ENCODE assay signal across 7 cellular contexts in the genomic region with DNA sequence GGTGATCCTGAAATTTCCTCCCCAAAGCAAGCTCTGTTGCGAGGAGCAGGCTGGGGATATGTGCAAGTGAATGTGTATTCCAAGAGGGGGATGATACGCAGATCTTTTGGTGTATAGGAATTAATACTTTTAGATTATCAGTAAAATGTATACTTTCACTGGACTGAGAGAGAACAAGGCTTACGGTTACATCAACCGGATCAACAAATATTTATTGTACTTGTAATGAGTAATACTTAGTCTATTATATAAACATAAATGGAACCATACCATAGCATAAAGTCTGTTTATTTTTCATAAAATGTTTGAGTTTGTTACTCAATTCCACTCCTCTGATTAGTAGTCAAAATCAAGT. TPM values are rescaled to one million over a fixed set of nuclear protein-coding genes. Genes with fewer than 3 reads are reported as not detected.
DNase-seq lines count a peak whose midpoint lies in the region; ATAC-seq lines count a peak whose summit lies in the region.

No MANE protein-coding gene starts in this region.

- intact Hi-C loops in activated T-helper 2 cell treated with anti-CD3 and anti-CD28 coated beads, Interferon-gamma antibody, Interleukin-2, Interleukin-4, amounts not matched to agents 10 μg/mL and 5 μg/mL and 100 μg/mL, durations not matched to agents 14 hours and 24 hours and 36 hours (cut with micrococcal nuclease) = loop anchor here (1.0 kb wide), 3 partner anchors 14 to 44 kb away; partner anchors contain the start of genes RPL37 and TTC33

- H3K9me3 ChIP-seq in HUES48 (ENCODE audit: control insufficient read depth, insufficient read depth, low read length) (no peaks in the 10 kb centered on the region), iPS-20b (ENCODE audit: insufficient read depth, low read depth, low read length) (no peaks in the 10 kb centered on the region), stomach smooth muscle (ENCODE audit: control insufficient read depth in 2 of 2, low read length in 2 of 2) (no peaks in the 10 kb centered on the region)

- H3K4me1 ChIP-seq in HUES48 (ENCODE audit: control insufficient read depth, insufficient read depth, low read length) (peaks cover 19% of the 10 kb centered on the region), iPS-20b (ENCODE audit: insufficient read depth, low read length) (peaks cover 9% of the 10 kb centered on the region), stomach smooth muscle (ENCODE audit: control insufficient read depth, insufficient read depth, low read length) (peaks cover 3% of the 10 kb centered on the region)

- peaks cover 25% of the 10 kb centered on the region for H3K36me3 Mint-ChIP-seq in activated T-helper 2 cell treated with anti-CD3 and anti-CD28 coated beads, Interferon-gamma antibody, Interleukin-2, Interleukin-4, amounts not matched to agents 10 μg/mL and 5 μg/mL and 100 μg/mL, durations not matched to agents 14 hours and 24 hours and 36 hours (ENCODE audit: low read depth)

- H3K4me3 ChIP-seq in HUES48 (ENCODE audit: low read depth, low read length) = peak overlapping the region; percentile 88
- H3K4me3 ChIP-seq in iPS-20b (ENCODE audit: low read length) = peak overlapping the region; percentile 95
- peak overlapping the region; percentile 81 to 97 for H3K4me3 ChIP-seq in stomach smooth muscle (ENCODE audit: low read length in 2 of 2)

- peaks cover 31% of the 10 kb centered on the region for H3K4me1 Mint-ChIP-seq in activated T-helper 2 cell treated with anti-CD3 and anti-CD28 coated beads, Interferon-gamma antibody, Interleukin-2, Interleukin-4, amounts not matched to agents 10 μg/mL and 5 μg/mL and 100 μg/mL, durations not matched to agents 14 hours and 24 hours and 36 hours (ENCODE audit: low read depth)

- no peaks in the 10 kb centered on the region for H3K9me3 Mint-ChIP-seq in activated T-helper 2 cell treated with anti-CD3 and anti-CD28 coated beads, Interferon-gamma antibody, Interleukin-2, Interleukin-4, amounts not matched to agents 10 μg/mL and 5 μg/mL and 100 μg/mL, durations not matched to agents 14 hours and 24 hours and 36 hours

- H3K27me3 Mint-ChIP-seq in activated T-helper 2 cell treated with anti-CD3 and anti-CD28 coated beads, Interferon-gamma antibody, Interleukin-2, Interleukin-4, amounts not matched to agents 10 μg/mL and 5 μg/mL and 100 μg/mL, durations not matched to agents 14 hours and 24 hours and 36 hours (ENCODE audit: low read depth) = peaks cover 9% of the 10 kb centered on the region

- H3K27me3 ChIP-seq in HUES48 (ENCODE audit: control insufficient read depth, insufficient read depth, low read length) = no peaks in the 10 kb centered on the region
- H3K27me3 ChIP-seq in iPS-20b (ENCODE audit: insufficient read depth, low read length) = no peaks in the 10 kb centered on the region
- no peaks in the 10 kb centered on the region for H3K27me3 ChIP-seq in stomach smooth muscle (ENCODE audit: control insufficient read depth in 1 of 2, insufficient read depth in 2 of 2, low read length in 2 of 2)

- H3K27ac ChIP-seq in HUES48 (ENCODE audit: low read depth, low read length) (peak overlapping the region; percentile 96), iPS-20b (ENCODE audit: low read length) (peak overlapping the region; percentile 82), stomach smooth muscle (ENCODE audit: low read length) (peak overlapping the region; percentile 88)

- ATAC-seq in GM18873 (IDR thresholded peaks at IDR 0.05; ENCODE audit: low FRiP score, unreplicated experiment) (no peak), esophagus mucosa (no peak)

- peaks cover 4% of the 10 kb centered on the region; the same call in 1 of the 2 replicates for H3K36me3 ChIP-seq in HUES48 (ENCODE audit: control insufficient read depth, insufficient read depth, low read length)
- peaks cover 6% of the 10 kb centered on the region; the same call in 1 of the 2 replicates for H3K36me3 ChIP-seq in iPS-20b (ENCODE audit: insufficient read depth, low read depth, low read length)
- H3K36me3 ChIP-seq in stomach smooth muscle (ENCODE audit: control insufficient read depth in 2 of 2, insufficient read depth in 2 of 2, low read length in 2 of 2) = no peaks in the 10 kb centered on the region

- peak overlapping the region; percentile 82 for H3K4me3 Mint-ChIP-seq in activated T-helper 2 cell treated with anti-CD3 and anti-CD28 coated beads, Interferon-gamma antibody, Interleukin-2, Interleukin-4, amounts not matched to agents 10 μg/mL and 5 μg/mL and 100 μg/mL, durations not matched to agents 14 hours and 24 hours and 36 hours (ENCODE audit: low read depth)

- peak overlapping the region; percentile 91; the same call in 1 of the 2 replicates for H3K9ac ChIP-seq in HUES48 (ENCODE audit: low read depth, low read length)
- peak overlapping the region; percentile 97; the same call in 1 of the 2 replicates for H3K9ac ChIP-seq in iPS-20b (ENCODE audit: low read depth, low read length)
- H3K9ac ChIP-seq in stomach smooth muscle (ENCODE audit: low read length in 2 of 2) = peak overlapping the region; percentile 89 to 90

- peak overlapping the region; percentile 90 for H3K27ac Mint-ChIP-seq in activated T-helper 2 cell treated with anti-CD3 and anti-CD28 coated beads, Interferon-gamma antibody, Interleukin-2, Interleukin-4, amounts not matched to agents 10 μg/mL and 5 μg/mL and 100 μg/mL, durations not matched to agents 14 hours and 24 hours and 36 hours

- DNase-seq in activated T-helper 2 cell treated with anti-CD3 and anti-CD28 coated beads, Interferon-gamma antibody, Interleukin-2, Interleukin-4, amounts not matched to agents 10 μg/mL and 5 μg/mL and 100 μg/mL, durations not matched to agents 14 hours and 24 hours and 36 hours (ENCODE audit: low spot score) = no peak
- no peak for DNase-seq in effector CD8-positive, alpha-beta T cell (lab: John Stamatoyannopoulos, UW)

RNA-seq across cellular contexts. Expression of gene PRKAA1, which starts 0.7 kb away (rescaled TPM):
- total RNA-seq in activated T-helper 2 cell treated with anti-CD3 and anti-CD28 coated beads, Interferon-gamma antibody, Interleukin-2, Interleukin-4, amounts not matched to agents 10 μg/mL and 5 μg/mL and 100 μg/mL, durations not matched to agents 14 hours and 24 hours and 36 hours = 61.2 and 61.7 TPM in 2 replicates
- 32.3 TPM for total RNA-seq in esophagus mucosa

RNA-seq across cellular contexts. Expression of gene RPL37, which starts 36.2 kb away (rescaled TPM):
- 1,583 and 1,632 TPM in 2 replicates for total RNA-seq in activated T-helper 2 cell treated with anti-CD3 and anti-CD28 coated beads, Interferon-gamma antibody, Interleukin-2, Interleukin-4, amounts not matched to agents 10 μg/mL and 5 μg/mL and 100 μg/mL, durations not matched to agents 14 hours and 24 hours and 36 hours
- 1,416 TPM for total RNA-seq in esophagus mucosa

RNA-seq across cellular contexts. Expression of gene CARD6, which starts 42.3 kb away (rescaled TPM):
- 1.5 and 1.6 TPM in 2 replicates for total RNA-seq in activated T-helper 2 cell treated with anti-CD3 and anti-CD28 coated beads, Interferon-gamma antibody, Interleukin-2, Interleukin-4, amounts not matched to agents 10 μg/mL and 5 μg/mL and 100 μg/mL, durations not matched to agents 14 hours and 24 hours and 36 hours
- 15.9 TPM for total RNA-seq in esophagus mucosa

RNA-seq across cellular contexts. Expression of gene TTC33, which starts 43.1 kb away (rescaled TPM):
- total RNA-seq in activated T-helper 2 cell treated with anti-CD3 and anti-CD28 coated beads, Interferon-gamma antibody, Interleukin-2, Interleukin-4, amounts not matched to agents 10 μg/mL and 5 μg/mL and 100 μg/mL, durations not matched to agents 14 hours and 24 hours and 36 hours = 29.0 and 29.3 TPM in 2 replicates
- total RNA-seq in esophagus mucosa = 3.8 TPM
